In the genomic region with DNA sequence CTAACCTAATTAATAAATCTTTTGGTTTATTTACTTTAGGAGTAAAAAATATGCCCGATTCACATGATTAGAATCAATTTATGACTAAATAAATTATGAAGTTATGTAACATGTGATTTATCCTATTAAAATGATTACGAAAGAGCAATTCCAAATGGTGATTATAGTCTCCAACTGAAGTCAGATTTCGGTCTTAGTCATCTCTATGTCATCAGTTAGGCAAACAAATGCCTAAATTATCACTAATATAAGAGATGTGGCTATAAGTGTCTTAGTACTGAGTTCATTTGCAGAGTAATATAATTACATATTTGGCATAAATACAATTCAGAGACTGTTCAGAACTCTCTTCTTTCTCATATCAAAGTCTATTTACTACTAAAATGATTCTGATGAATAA, we compare ENCODE assay signal across 23 cellular contexts.
DNase-seq lines count a peak whose midpoint lies in the region; FAIRE-seq and TF ChIP-seq lines count a peak whose summit lies in the region.
"Had no signal": no experiment of that assay in that cellular context is flagged by ENCODE, and none has a peak within 500 bp of the region (broad histone marks: within the 10 kb centered on the region; RNA-seq: fewer than 3 reads in every experiment).

No MANE protein-coding gene starts in this region.

- no peaks in the 10 kb centered on the region for H3K79me2 ChIP-seq in keratinocyte (ENCODE audit: control insufficient read depth, insufficient read depth, low read length)

- DNase-seq in AG09309 (ENCODE audit: low read depth) (peak; percentile 56), NCI-H1105 treated with DMSO at 0.1 percent for 48 hours (lab: John Stamatoyannopoulos, UW) (peak; percentile 51), cardiac fibroblast (ENCODE audit: low read depth in 2 of 2) (peak; percentile 11 to 62), keratinocyte (ENCODE audit: low read depth, low spot score) (no peak), NCI-H1930 (lab: John Stamatoyannopoulos, UW) (no peak), dermis blood vessel endothelial cell (no peak), kidney (no peak), left ventricle myocardium inferior (no peak)
- DNase-seq: activated CD8-positive, alpha-beta T cell treated with anti-CD3 and anti-CD28 coated beads, Interleukin-2, amount 10 ng/mL, durations not matched to agents 7 days and 5 days; activated T-cell treated with anti-CD3 and anti-CD28 coated beads, Interleukin-2, amount 50 U/mL, for 72 hours; AML-193; Calu3; GDM1; left cardiac atrium; NCI-H1092; NCI-H774; PC-9; retina; T-helper 9 cell; upper lobe of left lung had no signal

- H3K4me2 ChIP-seq in keratinocyte (ENCODE audit: control insufficient read depth, extremely low read depth, insufficient read depth, low read depth, low read length), result no peak overlapping the region
- H3K4me2 ChIP-seq: KMS-11, PC-9 had no signal

- dilution Hi-C loops in keratinocyte (cut with MboI; ENCODE audit: extremely low pct_ligation_motif_present, low sequenced_read_pairs), result no loop called here

- H3K9me3 ChIP-seq in keratinocyte (ENCODE audit: control insufficient read depth, low read depth, low read length) (no peaks in the 10 kb centered on the region), kidney (ENCODE audit: control insufficient read depth in 1 of 2, low read length in 2 of 2) (no peaks in the 10 kb centered on the region), left ventricle myocardium inferior (replicated peaks) (no peaks in the 10 kb centered on the region)
- H3K9me3 ChIP-seq: esophagus muscularis mucosa, upper lobe of left lung had no signal

- intact Hi-C loops in kidney (cut with DNase I) (no loop called here), left ventricle myocardium inferior (cut with micrococcal nuclease) (no loop called here)

- no peaks in the 10 kb centered on the region for H3K9me1 ChIP-seq in keratinocyte (ENCODE audit: control insufficient read depth, extremely low read depth, insufficient read depth, low read length)

- TF ChIP-seq CTCF in AG09309 (IDR thresholded peaks at IDR 0.05; ENCODE audit: control insufficient read depth, insufficient read depth, low read depth, low read length, missing control alignments) (no peak), cardiac fibroblast (IDR thresholded peaks at IDR 0.05; ENCODE audit: low read depth, low read length) (no peak), keratinocyte (optimal IDR thresholded peaks at IDR 0.05 in 1 of 3, IDR thresholded peaks at IDR 0.05 in 1 of 3, conservative IDR thresholded peaks at IDR 0.05 in 1 of 3; ENCODE audit: extremely low read depth in 1 of 3, insufficient read depth in 2 of 3, low read length in 3 of 3) (no peak), kidney (IDR thresholded peaks at IDR 0.05; ENCODE audit: borderline replicate concordance, extremely low read depth, insufficient read depth) (no peak), left ventricle myocardium inferior (IDR thresholded peaks at IDR 0.05; ENCODE audit: borderline replicate concordance) (no peak)

- H3K4me3 ChIP-seq in AG09309 (ENCODE audit: control insufficient read depth, low read depth, low read length) (no peak overlapping the region), cardiac fibroblast (replicated peaks in 1 of 2; ENCODE audit: low read depth in 2 of 2, low read length in 2 of 2) (no peak overlapping the region), keratinocyte (ENCODE audit: control insufficient read depth in 2 of 3, extremely low read depth in 1 of 3, insufficient read depth in 2 of 3, low read depth in 1 of 3, low read length in 3 of 3) (no peak overlapping the region), kidney (ENCODE audit: low read length in 2 of 2) (no peak overlapping the region), left ventricle myocardium inferior (no peak overlapping the region)
- H3K4me3 ChIP-seq: esophagus muscularis mucosa, PC-9, upper lobe of left lung had no signal

- H3K9ac ChIP-seq in keratinocyte (ENCODE audit: control insufficient read depth, extremely low read depth, insufficient read depth, low read length), result no peak overlapping the region
- H3K9ac ChIP-seq in kidney (ENCODE audit: low read length in 2 of 2), result no peak overlapping the region
- H3K9ac ChIP-seq: KMS-11 had no signal

- FAIRE-seq in keratinocyte (lab: Jason Lieb, UNC) (no peak), kidney (lab: Jason Lieb, UNC) (no peak)
- FAIRE-seq: GM12892 had no signal

- H3K27ac ChIP-seq in keratinocyte (ENCODE audit: control insufficient read depth, insufficient read depth, low read length), result peak overlapping the region; percentile 38
- H3K27ac ChIP-seq in kidney (ENCODE audit: low read depth in 2 of 2, low read length in 2 of 2), result no peak overlapping the region
- H3K27ac ChIP-seq in left ventricle myocardium inferior (replicated peaks), result no peak overlapping the region
- H3K27ac ChIP-seq: esophagus muscularis mucosa, KMS-11, PC-9, upper lobe of left lung had no signal

- H3K27me3 ChIP-seq in keratinocyte (ENCODE audit: control insufficient read depth, extremely low read depth, insufficient read depth, low read length) (no peaks in the 10 kb centered on the region), left ventricle myocardium inferior (ENCODE audit: low read depth) (no peaks in the 10 kb centered on the region)
- H3K27me3 ChIP-seq: esophagus muscularis mucosa, upper lobe of left lung had no signal

- H3K36me3 ChIP-seq in keratinocyte (ENCODE audit: control insufficient read depth in 2 of 2, extremely low read depth in 1 of 2, insufficient read depth in 2 of 2, low read length in 2 of 2) (no peaks in the 10 kb centered on the region), kidney (ENCODE audit: control insufficient read depth in 1 of 2, insufficient read depth in 2 of 2, low read length in 2 of 2) (no peaks in the 10 kb centered on the region), left ventricle myocardium inferior (no peaks in the 10 kb centered on the region)
- H3K36me3 ChIP-seq: esophagus muscularis mucosa, upper lobe of left lung had no signal

- no peak overlapping the region for H2AFZ ChIP-seq in keratinocyte (ENCODE audit: control insufficient read depth, low read length)
- H2AFZ ChIP-seq: PC-9 had no signal

- H3K4me1 ChIP-seq in keratinocyte (ENCODE audit: control insufficient read depth, extremely low read depth, insufficient read depth, low read length) (peaks cover 24% of the 10 kb centered on the region), kidney (ENCODE audit: control insufficient read depth in 1 of 2, insufficient read depth in 1 of 2, low read depth in 1 of 2, low read length in 2 of 2) (no peaks in the 10 kb centered on the region), left ventricle myocardium inferior (no peaks in the 10 kb centered on the region)
- H3K4me1 ChIP-seq: esophagus muscularis mucosa, upper lobe of left lung had no signal

- no peaks in the 10 kb centered on the region for H4K20me1 ChIP-seq in keratinocyte (ENCODE audit: control insufficient read depth, extremely low read depth, insufficient read depth, low read length)

Comparison
In these comparisons a context has a peak if more than half of its experiments do, and no peak if none do; other contexts are left out.
1. DNase-seq: peak in AG09309 (single experiment), NCI-H1105 treated with DMSO at 0.1 percent for 48 hours (single experiment) and cardiac fibroblast (2 of 2); none in keratinocyte (single experiment), NCI-H1930 (0 of 2), dermis blood vessel endothelial cell (single experiment), kidney (single experiment) and left ventricle myocardium inferior (single experiment).